ENCODE assay signal across 1 cellular context in genomic region chr3:86867990-86868389, GRCh38.
TF ChIP-seq lines count a peak whose summit lies in the region.

No MANE protein-coding gene starts in this region.

TF ChIP-seq in GM23338, 12 proteins besides CTCF, POLR2A, EP300 and RAD21 (continued from another document):
- TF ChIP-seq ETS1 (IDR thresholded peaks at IDR 0.05) (no peak), CREB1 (CRISPR knock-in tag; IDR thresholded peaks at IDR 0.05; ENCODE audit: low read depth) (no peak), ZNF114 (CRISPR knock-in tag; IDR thresholded peaks at IDR 0.05) (no peak), ZNF462 (CRISPR knock-in tag; IDR thresholded peaks at IDR 0.05) (no peak), JUNB (IDR thresholded peaks at IDR 0.05; ENCODE audit: unreplicated experiment) (no peak), POLR2AphosphoS5 (IDR thresholded peaks at IDR 0.05; ENCODE audit: low read depth) (no peak)
